17 cellular contexts compared by ENCODE assay signal in the genomic region with DNA sequence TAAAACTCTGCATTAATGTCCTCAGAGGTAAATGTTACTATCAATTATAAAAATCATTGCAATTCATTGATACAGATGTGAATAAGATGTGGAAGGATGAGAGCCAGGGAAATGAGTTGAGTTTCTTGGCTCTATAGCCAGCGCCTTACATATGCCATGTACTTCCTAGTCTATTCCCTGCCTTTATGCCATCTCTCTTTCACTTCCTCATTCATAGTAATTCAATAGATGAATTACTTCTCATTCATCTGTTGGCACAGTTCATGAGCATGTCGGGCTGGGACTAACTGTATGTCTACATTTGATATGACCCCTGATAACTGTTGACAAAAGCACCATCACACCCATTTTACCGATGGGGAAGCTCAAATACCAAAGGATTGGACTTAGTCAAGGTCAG. TPM values are rescaled to one million over a fixed set of nuclear protein-coding genes. Genes with fewer than 3 reads are reported as not detected.
"Had no signal": no experiment of that assay in that cellular context is flagged by ENCODE, and none has a peak within 500 bp of the region (broad histone marks: within the 10 kb centered on the region; RNA-seq: fewer than 3 reads in every experiment).

No MANE protein-coding gene starts in this region.

- H3K4me3 ChIP-seq: coronary artery, prostate gland, spleen had no signal

- DNase-seq: activated B cell treated with CpG ODN at 0.5 μM for 24 hours; activated CD4-positive, alpha-beta memory T cell treated with anti-CD3 and anti-CD28 coated beads, Interleukin-2, amount 10 ng/mL, durations not matched to agents 7 days and 5 days; activated CD4-positive, alpha-beta T cell treated with anti-CD3 and anti-CD28 coated beads for 4 hours; activated CD8-positive, alpha-beta memory T cell treated with anti-CD3 and anti-CD28 coated beads, Interleukin-2, amount 10 ng/mL, durations not matched to agents 7 days and 5 days; activated naive CD4-positive, alpha-beta T cell treated with Interleukin-2 at 50 U/mL for 16 hours; activated naive CD8-positive, alpha-beta T cell treated with anti-CD3 and anti-CD28 coated beads, Interleukin-2, amount 10 ng/mL, durations not matched to agents 7 days and 5 days; erythroblast; head of caudate nucleus; mesenchymal stem cell; naive thymus-derived CD8-positive, alpha-beta T cell; spleen; stimulated activated CD4-positive, alpha-beta T cell treated with anti-CD3 and anti-CD28 coated beads, Interleukin-4, amount 100 ng/mL, for 4 hours had no signal

- H3K9me3 ChIP-seq: prostate gland, spleen had no signal

- H3K27ac ChIP-seq: prostate gland, spleen had no signal

- H3K36me3 ChIP-seq: prostate gland, spleen had no signal

- ATAC-seq: activated CD8-positive, alpha-beta memory T cell treated with anti-CD3 and anti-CD28 coated beads, Interleukin-2, amount 10 ng/mL, durations not matched to agents 7 days and 5 days; activated T-helper 17 cell treated with anti-CD3 and anti-CD28 coated beads, Interleukin-2, amount 50 U/mL, for 72 hours; naive thymus-derived CD8-positive, alpha-beta T cell; sciatic nerve; stimulated activated memory B cell treated with anti-CD40 and anti-IgM and Interleukin-4, amounts not matched to agents 10 μg/mL and 1 μg/mL and 100 μg/mL, for 72 hours had no signal

- H3K4me1 ChIP-seq: prostate gland, spleen had no signal

RNA-seq across cellular contexts. Expression of a gene that starts 55.7 kb away (rescaled TPM):
- total RNA-seq: activated B cell treated with CpG ODN at 0.5 μM for 24 hours; activated CD4-positive, alpha-beta memory T cell treated with anti-CD3 and anti-CD28 coated beads, Interleukin-2, amount 10 ng/mL, durations not matched to agents 7 days and 5 days; activated CD8-positive, alpha-beta memory T cell treated with anti-CD3 and anti-CD28 coated beads, Interleukin-2, amount 10 ng/mL, durations not matched to agents 7 days and 5 days; activated naive CD8-positive, alpha-beta T cell treated with anti-CD3 and anti-CD28 coated beads, Interleukin-2, amount 10 ng/mL, durations not matched to agents 7 days and 5 days; activated T-helper 17 cell treated with anti-CD3 and anti-CD28 coated beads, Interleukin-2, amount 50 U/mL, for 72 hours; naive thymus-derived CD8-positive, alpha-beta T cell had no signal
